Comparison of ENCODE assay signal across 25 cellular contexts in the genomic region with DNA sequence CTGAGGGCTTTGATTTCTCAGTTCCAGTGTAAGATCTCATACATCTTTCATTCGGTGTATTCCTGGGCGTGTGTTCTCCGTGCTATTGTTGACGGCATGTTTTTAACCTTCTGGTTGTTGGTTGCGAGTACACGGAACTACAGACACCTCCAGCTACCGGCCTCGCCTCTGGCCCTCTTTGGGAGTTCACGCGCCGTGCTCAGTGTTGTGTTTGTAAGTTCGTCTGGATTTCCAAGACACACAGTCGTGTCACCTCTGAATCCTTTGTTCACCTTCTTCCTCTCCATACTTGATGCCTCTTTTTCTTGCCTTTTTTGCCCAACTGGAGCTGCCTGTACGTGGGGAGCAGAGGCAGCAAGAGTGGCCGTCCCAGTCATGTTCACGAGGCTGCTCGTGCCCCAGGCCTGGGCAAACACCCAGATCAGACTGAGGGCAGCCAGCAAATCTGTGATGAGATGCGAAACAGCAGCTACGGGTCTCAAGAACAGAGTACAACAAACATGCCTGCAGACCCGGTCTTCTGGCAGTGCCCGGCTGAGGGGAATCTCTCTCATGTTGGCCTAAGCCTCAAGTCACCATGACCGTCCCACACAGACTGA.
"Had no signal": no experiment of that assay in that cellular context is flagged by ENCODE, and none has a peak within 500 bp of the region (broad histone marks: within the 10 kb centered on the region; RNA-seq: fewer than 3 reads in every experiment).

No MANE protein-coding gene starts in this region.

- H3K27ac ChIP-seq: adrenal gland, RWPE1 had no signal

- H3K27me3 ChIP-seq: adrenal gland had no signal

- H3K9me3 Mint-ChIP-seq: activated B cell treated with CpG ODN at 0.5 μM for 24 hours; activated CD4-positive, alpha-beta memory T cell treated with anti-CD3 and anti-CD28 coated beads for 36 hours; activated CD4-positive, alpha-beta T cell treated with anti-CD3 and anti-CD28 coated beads, Interleukin-2, amount 10 ng/mL, durations not matched to agents 7 days and 5 days; activated naive CD8-positive, alpha-beta T cell treated with anti-CD3 and anti-CD28 coated beads, Interleukin-2, amount 10 ng/mL, durations not matched to agents 7 days and 5 days; activated T-cell treated with anti-CD3 and anti-CD28 coated beads, Interleukin-2, amount 50 U/mL, for 4 hours; activated T-helper 17 cell treated with anti-CD3 and anti-CD28 coated beads, Interleukin-2, amount 50 U/mL, for 72 hours had no signal

- H3K27ac Mint-ChIP-seq: activated B cell treated with CpG ODN at 0.5 μM for 24 hours; activated CD4-positive, alpha-beta memory T cell treated with anti-CD3 and anti-CD28 coated beads for 36 hours; activated CD4-positive, alpha-beta T cell treated with anti-CD3 and anti-CD28 coated beads, Interleukin-2, amount 10 ng/mL, durations not matched to agents 7 days and 5 days; activated naive CD8-positive, alpha-beta T cell treated with anti-CD3 and anti-CD28 coated beads, Interleukin-2, amount 10 ng/mL, durations not matched to agents 7 days and 5 days; activated T-helper 17 cell treated with anti-CD3 and anti-CD28 coated beads, Interleukin-2, amount 50 U/mL, for 72 hours had no signal

- DNase-seq: activated B cell treated with CpG ODN at 0.5 μM for 24 hours; activated CD4-positive, alpha-beta memory T cell treated with anti-CD3 and anti-CD28 coated beads for 36 hours; activated CD4-positive, alpha-beta T cell treated with anti-CD3 and anti-CD28 coated beads, Interleukin-2, amount 10 ng/mL, durations not matched to agents 7 days and 5 days; activated CD8-positive, alpha-beta memory T cell treated with anti-CD3 and anti-CD28 coated beads for 24 hours; activated naive CD4-positive, alpha-beta T cell treated with anti-CD3 and anti-CD28 coated beads, Interleukin-2, amount 50 U/mL, for 16 hours; activated naive CD8-positive, alpha-beta T cell treated with anti-CD3 and anti-CD28 coated beads, Interleukin-2, amount 10 ng/mL, durations not matched to agents 7 days and 5 days; activated T-cell treated with anti-CD3 and anti-CD28 coated beads, Interleukin-2, amount 50 U/mL, for 4 hours; adrenal gland; anterior cingulate cortex; Karpas-422; NCI-H1105 treated with DMSO at 0.1 percent for 48 hours; NCI-H1436 treated with DMSO at 0.1 percent for 48 hours; NCI-H187; NCI-H2081; NCI-H510A treated with DMSO at 0.1 percent for 48 hours; NCI-H69; NK-92 treated with Interleukin-12 subunit alpha and Interleukin-12 subunit beta, amount 100 ng/mL, for 24 hours; OCI-M1; SIG-M5; T-helper 2 cell; T1000 had no signal

- FAIRE-seq: K562, TTC549 had no signal

- H3K4me1 Mint-ChIP-seq: activated B cell treated with CpG ODN at 0.5 μM for 24 hours; activated CD4-positive, alpha-beta T cell treated with anti-CD3 and anti-CD28 coated beads, Interleukin-2, amount 10 ng/mL, durations not matched to agents 7 days and 5 days; activated naive CD8-positive, alpha-beta T cell treated with anti-CD3 and anti-CD28 coated beads, Interleukin-2, amount 10 ng/mL, durations not matched to agents 7 days and 5 days; activated T-helper 17 cell treated with anti-CD3 and anti-CD28 coated beads, Interleukin-2, amount 50 U/mL, for 72 hours had no signal

- H3K4me3 Mint-ChIP-seq: activated B cell treated with CpG ODN at 0.5 μM for 24 hours; activated CD4-positive, alpha-beta memory T cell treated with anti-CD3 and anti-CD28 coated beads for 36 hours; activated CD4-positive, alpha-beta T cell treated with anti-CD3 and anti-CD28 coated beads, Interleukin-2, amount 10 ng/mL, durations not matched to agents 7 days and 5 days; activated naive CD8-positive, alpha-beta T cell treated with anti-CD3 and anti-CD28 coated beads, Interleukin-2, amount 10 ng/mL, durations not matched to agents 7 days and 5 days; activated T-cell treated with anti-CD3 and anti-CD28 coated beads, Interleukin-2, amount 50 U/mL, for 4 hours; activated T-helper 17 cell treated with anti-CD3 and anti-CD28 coated beads, Interleukin-2, amount 50 U/mL, for 72 hours had no signal

- H3K9me3 ChIP-seq: adrenal gland had no signal

- H3K4me3 ChIP-seq: adrenal gland, K562 had no signal

- H3K27me3 Mint-ChIP-seq: activated CD4-positive, alpha-beta T cell treated with anti-CD3 and anti-CD28 coated beads, Interleukin-2, amount 10 ng/mL, durations not matched to agents 7 days and 5 days; activated naive CD8-positive, alpha-beta T cell treated with anti-CD3 and anti-CD28 coated beads, Interleukin-2, amount 10 ng/mL, durations not matched to agents 7 days and 5 days had no signal

- H3K4me1 ChIP-seq: adrenal gland had no signal
